In the genomic region with DNA sequence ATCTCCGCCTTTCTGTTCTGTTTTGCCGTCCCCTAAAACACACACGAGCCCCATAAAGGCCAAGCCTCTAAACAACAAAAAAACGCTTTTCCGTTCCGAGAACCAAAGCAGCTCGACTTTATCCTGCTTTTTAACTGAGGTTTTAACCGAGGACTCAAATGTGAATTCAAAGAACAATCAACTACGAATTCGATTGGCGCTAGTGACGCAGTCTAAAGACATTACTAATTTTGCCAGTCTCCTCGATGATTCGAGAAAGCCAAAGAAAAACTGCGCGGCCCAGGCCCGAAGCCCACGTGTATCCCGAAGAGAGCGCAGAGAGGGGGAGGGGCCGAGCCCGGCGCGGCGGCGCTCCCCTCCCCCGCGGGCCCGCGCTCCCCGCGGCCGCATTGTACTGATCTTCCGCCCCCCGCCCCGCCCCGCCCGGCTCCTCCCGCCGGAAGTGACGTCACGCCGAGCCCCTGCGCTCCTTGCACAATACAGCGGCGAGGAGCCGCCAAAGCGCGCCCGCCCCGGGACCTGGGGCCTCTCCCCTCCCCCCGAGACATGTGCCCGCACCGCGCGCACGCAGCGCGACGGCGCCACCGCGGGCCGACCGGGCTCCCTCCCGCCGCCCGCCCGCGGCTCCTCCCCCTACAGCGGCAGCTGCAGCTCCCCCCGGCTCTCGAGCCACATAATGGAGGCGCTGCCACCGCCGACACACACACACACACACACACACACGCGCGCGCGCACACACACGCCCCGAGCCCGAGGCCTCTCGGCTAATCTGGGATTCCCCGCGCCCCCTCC, we compare ENCODE assay signal across 8 cellular contexts.
DNase-seq lines count a peak whose midpoint lies in the region; FAIRE-seq and TF ChIP-seq lines count a peak whose summit lies in the region.

No MANE protein-coding gene starts in this region.

- H2AFZ ChIP-seq in Loucy (ENCODE audit: low read length) (no peak overlapping the region), neuron (ENCODE audit: low read depth, low read length) (no peak overlapping the region)

- DNase-seq in EL (peak; percentile 94), H54 (ENCODE audit: insufficient read length, low spot score) (peak; percentile 79), SHP77 (lab: John Stamatoyannopoulos, UW) (peak; percentile 92 to 95), foreskin fibroblast (peak; percentile 94 to 98)
- peak; percentile 94 for DNase-seq in activated gamma-delta T cell treated with anti-CD3 and anti-CD28 coated beads, Interleukin-2, amount 50 U/mL, for 16 hours (ENCODE audit: low read depth)

- H3K27me3 ChIP-seq in Loucy (ENCODE audit: insufficient read depth, low read length, poor library complexity, severe bottlenecking) (peaks cover 10% of the 10 kb centered on the region), neuron (ENCODE audit: insufficient read depth, low read length) (no peaks in the 10 kb centered on the region), stomach smooth muscle (ENCODE audit: control insufficient read depth in 1 of 2, insufficient read depth in 2 of 2, low read length in 2 of 2) (no peaks in the 10 kb centered on the region)

- peaks cover 73% of the 10 kb centered on the region for H3K79me2 ChIP-seq in Loucy (ENCODE audit: insufficient read depth, low read length)

- H3K9me2 ChIP-seq in Loucy (replicated peaks; ENCODE audit: low read depth, low read length): no peaks in the 10 kb centered on the region

- TF ChIP-seq CTCF in Loucy (conservative IDR thresholded peaks at IDR 0.05; ENCODE audit: low read length) (no peak), foreskin fibroblast (IDR thresholded peaks at IDR 0.05; ENCODE audit: low read depth, low read length) (no peak)

- H3K36me3 ChIP-seq in Loucy (ENCODE audit: insufficient read depth, low read length) (peaks cover 43% of the 10 kb centered on the region), neuron (ENCODE audit: insufficient read depth, low read length) (peaks cover 46% of the 10 kb centered on the region), stomach smooth muscle (ENCODE audit: control insufficient read depth in 2 of 2, insufficient read depth in 2 of 2, low read length in 2 of 2) (peaks cover 19 to 20% of the 10 kb centered on the region in 2 donors)

- H4K20me1 ChIP-seq in Loucy (ENCODE audit: insufficient read depth, low read length, poor library complexity, severe bottlenecking): peaks cover 56% of the 10 kb centered on the region

- 0 out of 2 replicates have a peak, but pooled peaks have one; percentile 32 for TF ChIP-seq POLR2A in H54 (IDR thresholded peaks at IDR 0.05; ENCODE audit: low read depth, low read length)

- peak overlapping the region; percentile 99 for H3K4me2 ChIP-seq in Loucy (ENCODE audit: low read depth, low read length, poor library complexity, severe bottlenecking)

- H3K4me3 ChIP-seq in Loucy (ENCODE audit: low read length, poor library complexity, severe bottlenecking) (peak overlapping the region; percentile 97), foreskin fibroblast (ENCODE audit: low read depth in 1 of 2, low read length in 2 of 2) (peak overlapping the region; percentile 60 to 91), neuron (ENCODE audit: low read length) (peak overlapping the region; percentile 85), stomach smooth muscle (ENCODE audit: low read length in 2 of 2) (peak overlapping the region; percentile 90 to 96)

- FAIRE-seq in H54 (lab: Jason Lieb, UNC): no peak

- peaks cover 3% of the 10 kb centered on the region; the same call in 1 of the 2 replicates for H3F3A ChIP-seq in Loucy (ENCODE audit: low read depth)

- no peaks in the 10 kb centered on the region for H3K9me3 ChIP-seq in Loucy (ENCODE audit: insufficient read depth, low read depth, low read length)
- no peaks in the 10 kb centered on the region for H3K9me3 ChIP-seq in neuron (ENCODE audit: low read length)
- no peaks in the 10 kb centered on the region for H3K9me3 ChIP-seq in stomach smooth muscle (ENCODE audit: control insufficient read depth in 2 of 2, low read length in 2 of 2)

- peak overlapping the region; percentile 96 for H3K27ac ChIP-seq in stomach smooth muscle (ENCODE audit: low read length)

- H3K4me1 ChIP-seq in Loucy (ENCODE audit: insufficient read depth, low read length, poor library complexity, severe bottlenecking): peaks cover 47% of the 10 kb centered on the region
- peaks cover 40% of the 10 kb centered on the region for H3K4me1 ChIP-seq in neuron (ENCODE audit: insufficient read depth, low read length)
- H3K4me1 ChIP-seq in stomach smooth muscle (ENCODE audit: control insufficient read depth, insufficient read depth, low read length): peaks cover 25% of the 10 kb centered on the region

- H3K9ac ChIP-seq in Loucy (ENCODE audit: low read depth, low read length, poor library complexity, severe bottlenecking) (peak overlapping the region; percentile 99), stomach smooth muscle (ENCODE audit: low read length in 2 of 2) (peak overlapping the region; percentile 60 to 100)

Comparison
In these comparisons a context has a peak if more than half of its experiments do, and no peak if none do; other contexts are left out.
1. Peak in every context shown above with its lines: DNase-seq, H3K4me3 ChIP-seq and H3K27ac ChIP-seq.